In the genomic region with DNA sequence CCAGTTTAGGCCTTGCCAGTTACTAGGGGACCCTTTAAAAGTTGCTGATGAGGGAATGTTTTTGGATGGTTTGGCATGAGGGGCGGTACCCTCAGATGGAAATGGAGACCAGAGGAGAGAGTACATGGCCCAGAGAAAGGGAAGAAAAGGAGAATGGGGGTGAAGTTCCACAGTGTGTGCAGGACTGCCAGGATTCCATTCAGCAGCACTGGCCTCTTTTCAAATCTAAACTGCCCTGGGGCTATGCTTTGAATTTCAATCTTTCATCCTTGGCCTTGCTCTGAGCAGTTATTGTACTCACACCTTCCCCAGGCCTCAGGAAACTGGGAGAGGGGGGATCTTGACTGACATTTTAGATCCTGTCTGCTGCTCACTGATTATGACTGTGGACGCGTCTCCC, we compare ENCODE assay signal across 7 cellular contexts. TPM values are rescaled to one million over a fixed set of nuclear protein-coding genes. Genes with fewer than 3 reads are reported as not detected.
DNase-seq lines count a peak whose midpoint lies in the region; ATAC-seq, FAIRE-seq and TF ChIP-seq lines count a peak whose summit lies in the region.
"Had no signal": no experiment of that assay in that cellular context is flagged by ENCODE, and none has a peak within 500 bp of the region (broad histone marks: within the 10 kb centered on the region; RNA-seq: fewer than 3 reads in every experiment).

No MANE protein-coding gene starts in this region.

- DNase-seq in HepG2 (ENCODE audit: low spot score) = no peak
- DNase-seq in right lobe of liver = no peak
- no peak for DNase-seq in foreskin fibroblast
- no peak for DNase-seq in uterus
- DNase-seq in LoVo (ENCODE audit: low spot score) = no peak
- DNase-seq in mucosa of descending colon = no peak
- DNase-seq: DMS153 had no signal

- BruUV-seq in HepG2 (replicated peaks; lab: Mats Ljungman, UMichigan) = no TSS peak

- no peak for FAIRE-seq in HepG2 (lab: Jason Lieb, UNC)

- POLR2A ChIA-PET in HepG2 (lab: Yijun Ruan, JAX) = interaction anchor here (0.9 to 5.8 kb wide), 4 partner anchors 27 to 156 kb away, joined by 4 to 90 read pairs (median 6); partner anchors contain the start of genes TTC9C and WDR74

- TF ChIP-seq POLR2A in HepG2 (IDR thresholded peaks at IDR 0.05; ENCODE audit: insufficient read depth in 1 of 2, low read depth in 2 of 2, low read length in 2 of 2) (no peak; a peak in 1 of 4 replicates), right lobe of liver (IDR thresholded peaks at IDR 0.05) (no peak), uterus (IDR thresholded peaks at IDR 0.05) (no peak)

- no peak for TF ChIP-seq RAD21 in HepG2 (CRISPR knock-in tag; IDR thresholded peaks at IDR 0.05)

- intact Hi-C loops in HepG2 (cut with micrococcal nuclease; ENCODE audit: unreplicated experiment) = loop anchor here (1.0 kb wide), 1 partner anchor 29 kb away; no protein-coding TSS in a partner anchor
- intact Hi-C loops in right lobe of liver (cut with DNase I) = no loop called here
- intact Hi-C loops in uterus (cut with DNase I; ENCODE audit: low total_unique reads) = no loop called here
- intact Hi-C loops in mucosa of descending colon (cut with DNase I, micrococcal nuclease) = loop anchor here in 1 of 2 donors (10.0 kb wide), 1 partner anchor 681 kb away; the partner anchor contains the start of gene PLAAT2

- 95% methylated on average over 3 of the region's 3 CpGs for WGBS in HepG2 (ENCODE audit: low lambda C conversion rate)
- 83% methylated on average over 2 of the region's 3 CpGs for WGBS in right lobe of liver (ENCODE audit: insufficient coverage, low coverage, low lambda C conversion rate, missing lambda C conversion rate)

- H3K9me3 ChIP-seq in HepG2 (ENCODE audit: low read length) (no peaks in the 10 kb centered on the region), right lobe of liver (no peaks in the 10 kb centered on the region), uterus (no peaks in the 10 kb centered on the region), mucosa of descending colon (no peaks in the 10 kb centered on the region)

- H3K27me3 ChIP-seq in HepG2 (ENCODE audit: control insufficient read depth in 1 of 2, insufficient read depth in 2 of 2, low read length in 2 of 2) (no peaks in the 10 kb centered on the region; a peak in 1 of 5 replicates), right lobe of liver (no peaks in the 10 kb centered on the region), uterus (no peaks in the 10 kb centered on the region)

- no peak for TF ChIP-seq EP300 in HepG2 (IDR thresholded peaks at IDR 0.05; ENCODE audit: low read depth in 2 of 2, low read length in 2 of 2)
- TF ChIP-seq EP300 in HepG2 (CRISPR knock-in tag; IDR thresholded peaks at IDR 0.05; ENCODE audit: borderline replicate concordance) = no peak

- H3K4me3 ChIP-seq in HepG2 (replicated peaks in 1 of 3; ENCODE audit: insufficient read depth in 1 of 3, low read depth in 2 of 3, low read length in 3 of 3) (peak overlapping the region; percentile 18 to 99 (median 92); a peak in 5 of 6 replicates), right lobe of liver (no peak overlapping the region), foreskin fibroblast (ENCODE audit: low read depth in 1 of 2, low read length in 2 of 2) (peak overlapping the region; percentile 68 to 79), uterus (no peak overlapping the region), mucosa of descending colon (no peak overlapping the region)

- H3K9ac ChIP-seq in HepG2 (ENCODE audit: insufficient read depth, low read depth, low read length) = peak overlapping the region; percentile 92

- ATAC-seq in HepG2 (no peak), right lobe of liver (no peak), mucosa of descending colon (no peak)

- no peak overlapping the region for H2AFZ ChIP-seq in HepG2 (ENCODE audit: low read length)

- in situ Hi-C loops in HepG2 (cut with HindIII; ENCODE audit: extremely low pct_ligation_motif_present, low pct_unique_long_range_greater_than_20kb) = no loop called here

- H3K36me3 ChIP-seq in HepG2 (replicated peaks in 1 of 2; ENCODE audit: control insufficient read depth in 1 of 2, insufficient read depth in 2 of 2, low read length in 2 of 2) (peaks cover 25 to 74% of the 10 kb centered on the region in 2 experiments), right lobe of liver (peaks cover 9 to 63% (median 38%) of the 10 kb centered on the region in 4 donors), uterus (no peaks in the 10 kb centered on the region), mucosa of descending colon (ENCODE audit: low read depth) (peaks cover 20% of the 10 kb centered on the region)

- H3K4me1 ChIP-seq in HepG2 (ENCODE audit: insufficient read depth, low read length) (peaks cover 82% of the 10 kb centered on the region), right lobe of liver (peaks cover 0 to 30% (median 11%) of the 10 kb centered on the region in 4 donors), uterus (peaks cover 20 to 32% of the 10 kb centered on the region in 2 donors), mucosa of descending colon (ENCODE audit: low read depth) (peaks cover 32% of the 10 kb centered on the region)

- CTCF ChIA-PET in HepG2 (lab: Yijun Ruan, JAX; ENCODE audit: low intra/inter-chr PET ratio, low total read pairs) = no interaction called here

- H3K27ac ChIP-seq in HepG2 (ENCODE audit: extremely low read length, insufficient read depth, low read length) = peak overlapping the region; percentile 93
- H3K27ac ChIP-seq in right lobe of liver = no peak overlapping the region
- peak overlapping the region; percentile 99 to 100 for H3K27ac ChIP-seq in uterus

- H3K79me2 ChIP-seq in HepG2 (ENCODE audit: insufficient read depth, low read length) = peaks cover 58% of the 10 kb centered on the region

- H3K4me2 ChIP-seq in HepG2 (ENCODE audit: low read depth, low read length) = peak overlapping the region; percentile 81

- H4K20me1 ChIP-seq in HepG2 (ENCODE audit: insufficient read depth, low read length) = peaks cover 28% of the 10 kb centered on the region; the same call in 1 of the 2 replicates

- TF ChIP-seq CTCF in HepG2 (CRISPR knock-in tag; IDR thresholded peaks at IDR 0.05) = no peak
- no peak for TF ChIP-seq CTCF in right lobe of liver (IDR thresholded peaks at IDR 0.05)
- TF ChIP-seq CTCF in foreskin fibroblast (IDR thresholded peaks at IDR 0.05; ENCODE audit: low read depth, low read length) = no peak
- TF ChIP-seq CTCF in uterus (IDR thresholded peaks at IDR 0.05) = no peak
- TF ChIP-seq CTCF in mucosa of descending colon (IDR thresholded peaks at IDR 0.05) = no peak

RNA-seq across cellular contexts. Expression of gene SLC3A2, which starts 3.0 kb away (rescaled TPM):
- total RNA-seq in HepG2 (2016; rRNA removed; fragmentation: Illumina TruSeq; extraction: Trizol) (94.8 and 213 TPM in 2 replicates), right lobe of liver (100 to 1,000 TPM in 1 of 6 experiments, 10 to 100 TPM in 5; 39.8 to 106 (median 63.0) TPM), uterus (100 to 1,000 TPM in 2 of 4 donors, 10 to 100 TPM in 2; 69.8 to 206 (median 98.4) TPM), mucosa of descending colon (100 to 1,000 TPM; 116 to 127 (median 124) TPM)
- total RNA-seq in HepG2 (2016; cell fraction: cytosol; rRNA removed; fragmentation: Illumina TruSeq; extraction: Trizol; ENCODE audit: low read depth) = 38.0 and 39.9 TPM in 2 replicates
- total RNA-seq in HepG2 (2016; cell fraction: insoluble cytoplasmic fraction; rRNA removed; fragmentation: Illumina TruSeq; extraction: Trizol) = 86.4 and 215 TPM in 2 replicates
- total RNA-seq in HepG2 (2016; cell fraction: membrane; rRNA removed; fragmentation: Illumina TruSeq; extraction: Trizol) = 38.3 and 41.7 TPM in 2 replicates
- 205 and 227 TPM in 2 replicates for total RNA-seq in HepG2 (2016; cell fraction: nucleus; rRNA removed; fragmentation: Illumina TruSeq; extraction: Trizol)
- polyA plus RNA-seq in HepG2 (2011; rRNA removed) = 225 and 226 TPM in 2 replicates
- 197 and 232 TPM in 2 replicates for polyA plus RNA-seq in HepG2 (2011; cell fraction: cytosol; rRNA removed)
- polyA plus RNA-seq in HepG2 (2011; cell fraction: nucleus; rRNA removed) = 387 TPM in 2 replicates
- polyA plus RNA-seq in HepG2 (2012) = 155 and 209 TPM in 2 replicates
- polyA plus RNA-seq in HepG2 (2016; cell fraction: cytosol; fragmentation: Illumina TruSeq; extraction: Trizol; ENCODE audit: low read depth) = 14.6 and 16.2 TPM in 2 replicates
- 86.8 and 89.1 TPM in 2 replicates for polyA plus RNA-seq in HepG2 (2016; cell fraction: insoluble cytoplasmic fraction; fragmentation: Illumina TruSeq; extraction: Trizol; ENCODE audit: low read depth)
- 14.4 and 19.1 TPM in 2 replicates for polyA plus RNA-seq in HepG2 (2016; cell fraction: membrane; fragmentation: Illumina TruSeq; extraction: Trizol; ENCODE audit: low read depth)
- 322 and 351 TPM in 2 replicates for polyA plus RNA-seq in HepG2 (2016; cell fraction: nucleus; fragmentation: Illumina TruSeq; extraction: Trizol; ENCODE audit: insufficient read depth, low read depth)
- 232 and 734 TPM in 2 replicates for polyA minus RNA-seq in HepG2 (2011; rRNA and poly(A)+ RNA removed; ENCODE audit: low replicate concordance)
- 189 and 204 TPM in 2 replicates for polyA minus RNA-seq in HepG2 (2011; cell fraction: cytosol; rRNA and poly(A)+ RNA removed)
- 166 and 194 TPM in 2 replicates for polyA minus RNA-seq in HepG2 (2011; cell fraction: nucleus; rRNA and poly(A)+ RNA removed)

RNA-seq across cellular contexts. Expression of gene CHRM1, which starts 37.5 kb away (rescaled TPM):
- total RNA-seq in HepG2 (2016; rRNA removed; fragmentation: Illumina TruSeq; extraction: Trizol) (not detected in 2 replicates), right lobe of liver (not detected), uterus (1 to 10 TPM in 1 of 4 donors, not detected in 3; 1.3 TPM), mucosa of descending colon (1 to 10 TPM in 1 of 3 donors, under 1 TPM in 2; 0.89 to 1.4 (median 0.96) TPM)
- total RNA-seq in HepG2 (2016; cell fraction: cytosol; rRNA removed; fragmentation: Illumina TruSeq; extraction: Trizol; ENCODE audit: low read depth) = not detected in 2 replicates
- total RNA-seq in HepG2 (2016; cell fraction: insoluble cytoplasmic fraction; rRNA removed; fragmentation: Illumina TruSeq; extraction: Trizol) = not detected in 2 replicates
- total RNA-seq in HepG2 (2016; cell fraction: membrane; rRNA removed; fragmentation: Illumina TruSeq; extraction: Trizol) = not detected in 2 replicates
- total RNA-seq in HepG2 (2016; cell fraction: nucleus; rRNA removed; fragmentation: Illumina TruSeq; extraction: Trizol) = not detected in 2 replicates
- not detected in 2 replicates for polyA plus RNA-seq in HepG2 (2011; rRNA removed)
- not detected in 2 replicates for polyA plus RNA-seq in HepG2 (2011; cell fraction: cytosol; rRNA removed)
- not detected in 2 replicates for polyA plus RNA-seq in HepG2 (2011; cell fraction: nucleus; rRNA removed)
- polyA plus RNA-seq in HepG2 (2012) = not detected in 2 replicates
- not detected in 2 replicates for polyA plus RNA-seq in HepG2 (2016; cell fraction: cytosol; fragmentation: Illumina TruSeq; extraction: Trizol; ENCODE audit: low read depth)
- not detected in 2 replicates for polyA plus RNA-seq in HepG2 (2016; cell fraction: insoluble cytoplasmic fraction; fragmentation: Illumina TruSeq; extraction: Trizol; ENCODE audit: low read depth)
- polyA plus RNA-seq in HepG2 (2016; cell fraction: membrane; fragmentation: Illumina TruSeq; extraction: Trizol; ENCODE audit: low read depth) = not detected in 2 replicates
- not detected in 2 replicates for polyA plus RNA-seq in HepG2 (2016; cell fraction: nucleus; fragmentation: Illumina TruSeq; extraction: Trizol; ENCODE audit: insufficient read depth, low read depth)
- 0.21 TPM in 1 of 2 replicates, not detected in the other for polyA minus RNA-seq in HepG2 (2011; rRNA and poly(A)+ RNA removed; ENCODE audit: low replicate concordance)
- not detected in 2 replicates for polyA minus RNA-seq in HepG2 (2011; cell fraction: cytosol; rRNA and poly(A)+ RNA removed)
- not detected in 2 replicates for polyA minus RNA-seq in HepG2 (2011; cell fraction: nucleus; rRNA and poly(A)+ RNA removed)

RNA-seq across cellular contexts. Expression of gene WDR74, which starts 44.3 kb away (rescaled TPM):
- total RNA-seq in HepG2 (2016; rRNA removed; fragmentation: Illumina TruSeq; extraction: Trizol) = 68.4 and 83.3 TPM in 2 replicates
- 73.1 and 74.3 TPM in 2 replicates for total RNA-seq in HepG2 (2016; cell fraction: cytosol; rRNA removed; fragmentation: Illumina TruSeq; extraction: Trizol; ENCODE audit: low read depth)
- total RNA-seq in HepG2 (2016; cell fraction: insoluble cytoplasmic fraction; rRNA removed; fragmentation: Illumina TruSeq; extraction: Trizol) = 64.4 and 81.2 TPM in 2 replicates
- 35.8 and 38.0 TPM in 2 replicates for total RNA-seq in HepG2 (2016; cell fraction: membrane; rRNA removed; fragmentation: Illumina TruSeq; extraction: Trizol)
- total RNA-seq in HepG2 (2016; cell fraction: nucleus; rRNA removed; fragmentation: Illumina TruSeq; extraction: Trizol) = 65.9 and 69.3 TPM in 2 replicates
- polyA plus RNA-seq in HepG2 (2011; rRNA removed) = 77.0 and 84.6 TPM in 2 replicates
- 65.2 and 92.4 TPM in 2 replicates for polyA plus RNA-seq in HepG2 (2011; cell fraction: cytosol; rRNA removed)
- 200 and 217 TPM in 2 replicates for polyA plus RNA-seq in HepG2 (2011; cell fraction: nucleus; rRNA removed)
- 46.6 and 65.2 TPM in 2 replicates for polyA plus RNA-seq in HepG2 (2012)
- polyA plus RNA-seq in HepG2 (2016; cell fraction: cytosol; fragmentation: Illumina TruSeq; extraction: Trizol; ENCODE audit: low read depth) = 14.6 and 16.3 TPM in 2 replicates
- polyA plus RNA-seq in HepG2 (2016; cell fraction: insoluble cytoplasmic fraction; fragmentation: Illumina TruSeq; extraction: Trizol; ENCODE audit: low read depth) = 58.9 and 67.1 TPM in 2 replicates
- 19.3 and 20.8 TPM in 2 replicates for polyA plus RNA-seq in HepG2 (2016; cell fraction: membrane; fragmentation: Illumina TruSeq; extraction: Trizol; ENCODE audit: low read depth)
- 134 and 146 TPM in 2 replicates for polyA plus RNA-seq in HepG2 (2016; cell fraction: nucleus; fragmentation: Illumina TruSeq; extraction: Trizol; ENCODE audit: insufficient read depth, low read depth)
- 110 and 251 TPM in 2 replicates for polyA minus RNA-seq in HepG2 (2011; rRNA and poly(A)+ RNA removed; ENCODE audit: low replicate concordance)
- 31.0 and 38.8 TPM in 2 replicates for polyA minus RNA-seq in HepG2 (2011; cell fraction: cytosol; rRNA and poly(A)+ RNA removed)
- polyA minus RNA-seq in HepG2 (2011; cell fraction: nucleus; rRNA and poly(A)+ RNA removed) = 217 and 271 TPM in 2 replicates
- total RNA-seq in right lobe of liver = 10 to 100 TPM; 17.6 to 30.6 (median 24.3) TPM
- 10 to 100 TPM in 3 of 4 donors, 1 to 10 TPM in 1; 10.0 to 66.0 (median 35.0) TPM for total RNA-seq in uterus
- total RNA-seq in mucosa of descending colon = 10 to 100 TPM; 35.0 to 42.4 (median 38.8) TPM

RNA-seq across cellular contexts. Expression of gene TEX54, which starts 51.0 kb away (rescaled TPM):
- total RNA-seq in HepG2 (2016; rRNA removed; fragmentation: Illumina TruSeq; extraction: Trizol) = not detected in 2 replicates
- not detected in 2 replicates for total RNA-seq in HepG2 (2016; cell fraction: cytosol; rRNA removed; fragmentation: Illumina TruSeq; extraction: Trizol; ENCODE audit: low read depth)
- total RNA-seq in HepG2 (2016; cell fraction: insoluble cytoplasmic fraction; rRNA removed; fragmentation: Illumina TruSeq; extraction: Trizol) = not detected in 2 replicates
- not detected in 2 replicates for total RNA-seq in HepG2 (2016; cell fraction: membrane; rRNA removed; fragmentation: Illumina TruSeq; extraction: Trizol)
- total RNA-seq in HepG2 (2016; cell fraction: nucleus; rRNA removed; fragmentation: Illumina TruSeq; extraction: Trizol) = not detected in 2 replicates
- polyA plus RNA-seq in HepG2 (2011; rRNA removed) = not detected in 2 replicates
- not detected in 2 replicates for polyA plus RNA-seq in HepG2 (2011; cell fraction: cytosol; rRNA removed)
- not detected in 2 replicates for polyA plus RNA-seq in HepG2 (2011; cell fraction: nucleus; rRNA removed)
- 0.55 TPM in 1 of 2 replicates, not detected in the other for polyA plus RNA-seq in HepG2 (2012)
- not detected in 2 replicates for polyA plus RNA-seq in HepG2 (2016; cell fraction: cytosol; fragmentation: Illumina TruSeq; extraction: Trizol; ENCODE audit: low read depth)
- polyA plus RNA-seq in HepG2 (2016; cell fraction: insoluble cytoplasmic fraction; fragmentation: Illumina TruSeq; extraction: Trizol; ENCODE audit: low read depth) = not detected in 2 replicates
- not detected in 2 replicates for polyA plus RNA-seq in HepG2 (2016; cell fraction: membrane; fragmentation: Illumina TruSeq; extraction: Trizol; ENCODE audit: low read depth)
- polyA plus RNA-seq in HepG2 (2016; cell fraction: nucleus; fragmentation: Illumina TruSeq; extraction: Trizol; ENCODE audit: insufficient read depth, low read depth) = not detected in 2 replicates
- not detected in 2 replicates for polyA minus RNA-seq in HepG2 (2011; rRNA and poly(A)+ RNA removed; ENCODE audit: low replicate concordance)
- not detected in 2 replicates for polyA minus RNA-seq in HepG2 (2011; cell fraction: cytosol; rRNA and poly(A)+ RNA removed)
- polyA minus RNA-seq in HepG2 (2011; cell fraction: nucleus; rRNA and poly(A)+ RNA removed) = not detected in 2 replicates
- total RNA-seq in right lobe of liver = not detected
- total RNA-seq in uterus = not detected
- total RNA-seq in mucosa of descending colon = not detected

RNA-seq across cellular contexts. Expression of gene STX5, which starts 51.8 kb away (rescaled TPM):
- 26.9 and 29.2 TPM in 2 replicates for total RNA-seq in HepG2 (2016; rRNA removed; fragmentation: Illumina TruSeq; extraction: Trizol)
- total RNA-seq in HepG2 (2016; cell fraction: cytosol; rRNA removed; fragmentation: Illumina TruSeq; extraction: Trizol; ENCODE audit: low read depth) = 11.5 and 13.1 TPM in 2 replicates
- 28.7 and 31.4 TPM in 2 replicates for total RNA-seq in HepG2 (2016; cell fraction: insoluble cytoplasmic fraction; rRNA removed; fragmentation: Illumina TruSeq; extraction: Trizol)
- total RNA-seq in HepG2 (2016; cell fraction: membrane; rRNA removed; fragmentation: Illumina TruSeq; extraction: Trizol) = 21.4 and 25.5 TPM in 2 replicates
- 19.8 and 21.0 TPM in 2 replicates for total RNA-seq in HepG2 (2016; cell fraction: nucleus; rRNA removed; fragmentation: Illumina TruSeq; extraction: Trizol)
- 30.0 and 36.6 TPM in 2 replicates for polyA plus RNA-seq in HepG2 (2011; rRNA removed)
- 40.4 and 44.3 TPM in 2 replicates for polyA plus RNA-seq in HepG2 (2011; cell fraction: cytosol; rRNA removed)
- polyA plus RNA-seq in HepG2 (2011; cell fraction: nucleus; rRNA removed) = 58.1 and 64.7 TPM in 2 replicates
- polyA plus RNA-seq in HepG2 (2012) = 34.4 and 38.4 TPM in 2 replicates
- 16.7 and 21.3 TPM in 2 replicates for polyA plus RNA-seq in HepG2 (2016; cell fraction: cytosol; fragmentation: Illumina TruSeq; extraction: Trizol; ENCODE audit: low read depth)
- 46.7 and 47.9 TPM in 2 replicates for polyA plus RNA-seq in HepG2 (2016; cell fraction: insoluble cytoplasmic fraction; fragmentation: Illumina TruSeq; extraction: Trizol; ENCODE audit: low read depth)
- polyA plus RNA-seq in HepG2 (2016; cell fraction: membrane; fragmentation: Illumina TruSeq; extraction: Trizol; ENCODE audit: low read depth) = 24.0 and 30.0 TPM in 2 replicates
- 28.2 and 33.5 TPM in 2 replicates for polyA plus RNA-seq in HepG2 (2016; cell fraction: nucleus; fragmentation: Illumina TruSeq; extraction: Trizol; ENCODE audit: insufficient read depth, low read depth)
- polyA minus RNA-seq in HepG2 (2011; rRNA and poly(A)+ RNA removed; ENCODE audit: low replicate concordance) = 75.1 and 110 TPM in 2 replicates
- polyA minus RNA-seq in HepG2 (2011; cell fraction: cytosol; rRNA and poly(A)+ RNA removed) = 15.7 and 21.4 TPM in 2 replicates
- polyA minus RNA-seq in HepG2 (2011; cell fraction: nucleus; rRNA and poly(A)+ RNA removed) = 39.8 and 49.6 TPM in 2 replicates
- total RNA-seq in right lobe of liver = 10 to 100 TPM; 22.1 to 27.8 (median 24.6) TPM
- total RNA-seq in uterus = 10 to 100 TPM; 36.5 to 73.5 (median 55.2) TPM
- total RNA-seq in mucosa of descending colon = 10 to 100 TPM; 38.7 to 44.3 (median 41.7) TPM

Comparison
In these comparisons a context has a peak if more than half of its experiments do, and no peak if none do; other contexts are left out.
1. H3K27ac ChIP-seq: peak in HepG2 (single experiment) and uterus (2 of 2); none in right lobe of liver (0 of 3).
2. H3K4me3 ChIP-seq: peak in HepG2 (3 of 3) and foreskin fibroblast (2 of 2); none in right lobe of liver (0 of 3), uterus (0 of 2) and mucosa of descending colon (single experiment).